Comparison of ENCODE assay signal across 25 cellular contexts in the genomic region with DNA sequence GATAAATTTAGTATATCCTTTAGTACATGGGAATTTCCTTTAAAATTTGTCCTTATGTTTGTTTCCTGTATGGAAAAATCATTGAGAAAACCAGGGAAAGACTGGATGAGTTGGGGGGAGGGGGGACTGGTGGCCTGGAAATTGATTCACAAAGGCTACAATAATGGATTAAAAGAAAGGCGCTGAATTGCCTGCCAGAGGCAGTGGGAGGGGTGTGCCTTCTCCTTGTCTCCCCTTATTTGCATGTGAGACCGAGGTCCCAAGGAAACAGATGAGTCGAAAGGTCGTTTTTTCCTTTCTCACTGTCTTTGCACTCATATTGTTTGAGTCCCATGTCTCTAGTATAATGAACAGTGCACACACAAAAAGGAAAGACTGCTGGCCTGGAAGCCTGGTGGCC.
"Had no signal": no experiment of that assay in that cellular context is flagged by ENCODE, and none has a peak within 500 bp of the region (broad histone marks: within the 10 kb centered on the region; RNA-seq: fewer than 3 reads in every experiment).

No MANE protein-coding gene starts in this region.

- H3K27ac Mint-ChIP-seq: dendritic cell treated with granulocyte-macrophage colony-stimulating factor and Interleukin-4, amounts not matched to agents 40 ng/mL and 50 ng/mL, for 4 days; memory B cell; natural killer cell had no signal

- H3K36me3 ChIP-seq: colonic mucosa, gastrocnemius medialis, heart left ventricle, neutrophil, pancreas, right lobe of liver, suprapubic skin, transverse colon, upper lobe of right lung, uterus had no signal

- H3K4me1 Mint-ChIP-seq: memory B cell; natural killer cell; stimulated activated naive CD8-positive, alpha-beta T cell treated with anti-CD3 and anti-CD28 coated beads, Interleukin-15, amount 100 ng/mL, for 72 hours had no signal

- DNase-seq: colonic mucosa; effector CD8-positive, alpha-beta T cell; erythroblast; gastrocnemius medialis; heart left ventricle; hippocampal formation; kidney; natural killer cell; pancreas; right lobe of liver; small intestine; stimulated activated CD4-positive, alpha-beta T cell treated with anti-CD3 and anti-CD28 coated beads, Interleukin-15, amount 100 ng/mL, for 24 hours; stimulated activated CD4-positive, alpha-beta T cell treated with anti-CD3 and anti-CD28 coated beads, Interleukin-2, amount 100 ng/mL, for 48 hours; stimulated activated CD8-positive, alpha-beta memory T cell treated with anti-CD3 and anti-CD28 coated beads, Interleukin-4, amount 100 ng/mL, for 48 hours; stimulated activated naive CD4-positive, alpha-beta T cell; stimulated activated naive CD8-positive, alpha-beta T cell treated with anti-CD3 and anti-CD28 coated beads, Interleukin-15, amount 100 ng/mL, for 72 hours; transverse colon; upper lobe of right lung; uterus had no signal

- H3K36me3 Mint-ChIP-seq: memory B cell, natural killer cell had no signal

- H3K4me3 ChIP-seq: colonic mucosa, gastrocnemius medialis, heart left ventricle, lung, pancreas, right lobe of liver, suprapubic skin, transverse colon, upper lobe of right lung, uterus had no signal

- H3K4me3 Mint-ChIP-seq: dendritic cell treated with granulocyte-macrophage colony-stimulating factor and Interleukin-4, amounts not matched to agents 40 ng/mL and 50 ng/mL, for 4 days; memory B cell; natural killer cell; stimulated activated naive CD8-positive, alpha-beta T cell treated with anti-CD3 and anti-CD28 coated beads, Interleukin-15, amount 100 ng/mL, for 72 hours had no signal

- ATAC-seq: gastrocnemius medialis; heart left ventricle; left lobe of liver; natural killer cell; pancreas; right lobe of liver; stimulated activated naive CD8-positive, alpha-beta T cell treated with anti-CD3 and anti-CD28 coated beads, Interleukin-15, amount 100 ng/mL, for 72 hours; upper lobe of right lung had no signal

- H3K27me3 Mint-ChIP-seq: dendritic cell treated with granulocyte-macrophage colony-stimulating factor and Interleukin-4, amounts not matched to agents 40 ng/mL and 50 ng/mL, for 4 days; stimulated activated naive CD8-positive, alpha-beta T cell treated with anti-CD3 and anti-CD28 coated beads, Interleukin-15, amount 100 ng/mL, for 72 hours had no signal

- H3K9me3 Mint-ChIP-seq: natural killer cell had no signal

- H3K27me3 ChIP-seq: colonic mucosa, gastrocnemius medialis, neutrophil, pancreas, suprapubic skin, transverse colon, upper lobe of right lung, uterus had no signal
